ENCODE assay signal across 1 cellular context in genomic region chr5:89847743-89848142, GRCh38.
TF ChIP-seq lines count a peak whose summit lies in the region.

No MANE protein-coding gene starts in this region.

TF ChIP-seq in GM12891, 5 proteins besides CTCF, POLR2A, EP300 and RAD21:
- TF ChIP-seq SPI1 (IDR thresholded peaks at IDR 0.05; ENCODE audit: low read depth, low read length) (no peak), POLR2AphosphoS5 (IDR thresholded peaks at IDR 0.05; ENCODE audit: low read depth, low read length) (no peak), PAX5 (IDR thresholded peaks at IDR 0.05; ENCODE audit: insufficient read depth, low read length, severe bottlenecking) (no peak), POU2F2 (IDR thresholded peaks at IDR 0.05; ENCODE audit: low read depth, low read length) (no peak), TAF1 (IDR thresholded peaks at IDR 0.05; ENCODE audit: low read depth, low read length) (no peak)
